In genomic region chr14:69118313-69118712, GRCh38 we compare ENCODE assay signal across 17 cellular contexts.
"Had no signal": no experiment of that assay in that cellular context is flagged by ENCODE, and none has a peak within 500 bp of the region (broad histone marks: within the 10 kb centered on the region; RNA-seq: fewer than 3 reads in every experiment).

No MANE protein-coding gene starts in this region.

- DNase-seq: activated CD4-positive, alpha-beta T cell treated with anti-CD3 and anti-CD28 coated beads, Interleukin-2, amount 50 U/mL, for 1 hour; activated naive CD8-positive, alpha-beta T cell treated with anti-CD3 and anti-CD28 coated beads, Interleukin-2, amount 10 ng/mL, durations not matched to agents 7 days and 5 days; body of pancreas; caudate nucleus; effector memory CD8-positive, alpha-beta T cell; mesenchymal stem cell; posterior cingulate gyrus; stimulated activated naive CD8-positive, alpha-beta T cell treated with anti-CD3 and anti-CD28 coated beads, Interleukin-15, Interleukin-2, amounts not matched to agents 100 U/mL and 50 U/mL, for 24 hours; T-helper 1 cell; T1000; trophoblast cell had no signal

- H3K27ac Mint-ChIP-seq: activated T-helper 2 cell treated with anti-CD3 and anti-CD28 coated beads, Interferon-gamma antibody, Interleukin-2, Interleukin-4, amounts not matched to agents 10 μg/mL and 5 μg/mL and 100 μg/mL, durations not matched to agents 14 hours and 24 hours and 36 hours; natural killer cell treated with Interleukin-12 subunit alpha and Interleukin-12 subunit beta and Interleukin-15 and Interleukin-18, amount 100 ng/mL, for 72 hours had no signal

- H3K4me1 ChIP-seq: suprapubic skin had no signal

- H3K27me3 ChIP-seq: body of pancreas, neutrophil, suprapubic skin, vagina had no signal

- H3K4me3 Mint-ChIP-seq: activated naive CD8-positive, alpha-beta T cell treated with anti-CD3 and anti-CD28 coated beads, Interleukin-2, amount 10 ng/mL, durations not matched to agents 7 days and 5 days; effector memory CD8-positive, alpha-beta T cell; natural killer cell treated with Interleukin-12 subunit alpha and Interleukin-12 subunit beta and Interleukin-15 and Interleukin-18, amount 100 ng/mL, for 72 hours had no signal

- H3K4me3 ChIP-seq: body of pancreas, suprapubic skin, vagina had no signal

- H3K9me3 Mint-ChIP-seq: activated naive CD8-positive, alpha-beta T cell treated with anti-CD3 and anti-CD28 coated beads, Interleukin-2, amount 10 ng/mL, durations not matched to agents 7 days and 5 days; activated T-helper 2 cell treated with anti-CD3 and anti-CD28 coated beads, Interferon-gamma antibody, Interleukin-2, Interleukin-4, amounts not matched to agents 10 μg/mL and 5 μg/mL and 100 μg/mL, durations not matched to agents 14 hours and 24 hours and 36 hours; effector memory CD8-positive, alpha-beta T cell; natural killer cell treated with Interleukin-12 subunit alpha and Interleukin-12 subunit beta and Interleukin-15 and Interleukin-18, amount 100 ng/mL, for 72 hours had no signal

- H3K9me3 ChIP-seq: body of pancreas, neutrophil, suprapubic skin, vagina had no signal

- ATAC-seq: body of pancreas; effector memory CD8-positive, alpha-beta T cell; natural killer cell treated with Interleukin-12 subunit alpha and Interleukin-12 subunit beta and Interleukin-15 and Interleukin-18, amount 100 ng/mL, for 72 hours; SK-N-SH treated with all-trans-retinoic acid at 6 μM for 48 hours; stimulated activated naive CD8-positive, alpha-beta T cell treated with anti-CD3 and anti-CD28 coated beads, Interleukin-15, Interleukin-2, amounts not matched to agents 100 U/mL and 50 U/mL, for 24 hours had no signal

- H3K27me3 Mint-ChIP-seq: activated naive CD8-positive, alpha-beta T cell treated with anti-CD3 and anti-CD28 coated beads, Interleukin-2, amount 10 ng/mL, durations not matched to agents 7 days and 5 days; effector memory CD8-positive, alpha-beta T cell; natural killer cell treated with Interleukin-12 subunit alpha and Interleukin-12 subunit beta and Interleukin-15 and Interleukin-18, amount 100 ng/mL, for 72 hours had no signal

- H3K27ac ChIP-seq: body of pancreas, neutrophil, suprapubic skin, vagina had no signal
